In genomic region chr2:119694994-119695521, GRCh38 we compare ENCODE assay signal across 8 cellular contexts. TPM values are rescaled to one million over a fixed set of nuclear protein-coding genes. Genes with fewer than 3 reads are reported as not detected.
DNase-seq lines count a peak whose midpoint lies in the region; ATAC-seq and TF ChIP-seq lines count a peak whose summit lies in the region.

No MANE protein-coding gene starts in this region.

- H3K36me3 ChIP-seq in Loucy (ENCODE audit: insufficient read depth, low read length) (no peaks in the 10 kb centered on the region), right lobe of liver (no peaks in the 10 kb centered on the region)

- H3K27me3 ChIP-seq in CD4-positive, alpha-beta T cell (ENCODE audit: control insufficient read depth, insufficient read depth, low read length): no peaks in the 10 kb centered on the region
- no peaks in the 10 kb centered on the region for H3K27me3 ChIP-seq in Loucy (ENCODE audit: insufficient read depth, low read length, poor library complexity, severe bottlenecking)
- no peaks in the 10 kb centered on the region for H3K27me3 ChIP-seq in right lobe of liver

- H3K9me2 ChIP-seq in Loucy (replicated peaks; ENCODE audit: low read depth, low read length): no peaks in the 10 kb centered on the region

- ATAC-seq in CD4-positive, alpha-beta T cell (ENCODE audit: poor library complexity): peak; percentile 81
- ATAC-seq in activated T-helper 17 cell treated with anti-CD3 and anti-CD28 coated beads, Interleukin-2, amount 50 U/mL, for 72 hours (replicated peaks): peak; percentile 6
- ATAC-seq in right lobe of liver (peak; percentile 34 to 67 (median 62)), GM19463 (IDR thresholded peaks at IDR 0.05; ENCODE audit: unreplicated experiment) (no peak), GM18870 (IDR thresholded peaks at IDR 0.05; ENCODE audit: unreplicated experiment) (no peak)

- no peak overlapping the region for H3K4me3 ChIP-seq in Loucy (ENCODE audit: low read length, poor library complexity, severe bottlenecking)
- no peak overlapping the region for H3K4me3 ChIP-seq in right lobe of liver

- CTCF ChIA-PET in CD4-positive, alpha-beta T cell (lab: Charles Lee): interaction anchor here (0.6 kb wide), 1 partner anchor 295 kb away, joined by 3 read pairs; no protein-coding TSS in a partner anchor

- no peaks in the 10 kb centered on the region for H3K36me3 Mint-ChIP-seq in CD4-positive, alpha-beta T cell (ENCODE audit: low read depth)
- no peaks in the 10 kb centered on the region for H3K36me3 Mint-ChIP-seq in activated T-helper 17 cell treated with anti-CD3 and anti-CD28 coated beads, Interleukin-2, amount 50 U/mL, for 72 hours (ENCODE audit: low read depth)

- 18% methylated on average over 9 of the region's 9 CpGs for WGBS in right lobe of liver (ENCODE audit: insufficient coverage, low coverage, low lambda C conversion rate, missing lambda C conversion rate)

- no peaks in the 10 kb centered on the region for H3F3A ChIP-seq in Loucy (ENCODE audit: low read depth)

- H3K4me1 Mint-ChIP-seq in CD4-positive, alpha-beta T cell (ENCODE audit: low read depth): peaks cover 50% of the 10 kb centered on the region
- H3K4me1 Mint-ChIP-seq in activated T-helper 17 cell treated with anti-CD3 and anti-CD28 coated beads, Interleukin-2, amount 50 U/mL, for 72 hours: peaks cover 24% of the 10 kb centered on the region

- no peaks in the 10 kb centered on the region for H3K79me2 ChIP-seq in Loucy (ENCODE audit: insufficient read depth, low read length)

- intact Hi-C loops in CD4-positive, alpha-beta T cell (cut with DNase I, micrococcal nuclease): loop anchor here in 1 of 2 experiments (5.0 kb wide), 1 partner anchor 482 kb away; no protein-coding TSS in a partner anchor
- intact Hi-C loops in right lobe of liver (cut with DNase I): no loop called here

- POLR2A ChIA-PET in CD4-positive, alpha-beta T cell (lab: Charles Lee): interaction anchor here (0.6 to 3.3 kb wide), 7 partner anchors 9 to 1954 kb away, joined by 3 to 40 read pairs (median 5); partner anchors contain the start of genes CLASP1, PTPN4 and TMEM177

- no peaks in the 10 kb centered on the region for H4K20me1 ChIP-seq in Loucy (ENCODE audit: insufficient read depth, low read length, poor library complexity, severe bottlenecking)

- peak overlapping the region; percentile 34 for H3K27ac ChIP-seq in CD4-positive, alpha-beta T cell (ENCODE audit: low read depth, low read length)
- no peak overlapping the region for H3K27ac ChIP-seq in right lobe of liver
- no peak overlapping the region for H3K27ac ChIP-seq in substantia nigra (ENCODE audit: low read depth, low read length, poor library complexity, severe bottlenecking)

- no peak overlapping the region for H3K9ac ChIP-seq in Loucy (ENCODE audit: low read depth, low read length, poor library complexity, severe bottlenecking)

- H3K4me1 ChIP-seq in Loucy (ENCODE audit: insufficient read depth, low read length, poor library complexity, severe bottlenecking) (peaks cover 10% of the 10 kb centered on the region), right lobe of liver (peaks cover 0 to 11% (median 0%) of the 10 kb centered on the region in 4 donors)

- peak overlapping the region; percentile 3 for H3K4me2 ChIP-seq in Loucy (ENCODE audit: low read depth, low read length, poor library complexity, severe bottlenecking)

- no peak overlapping the region for H2AFZ ChIP-seq in Loucy (ENCODE audit: low read length)

- DNase-seq in CD4-positive, alpha-beta T cell: peak in 8 of 10 experiments; percentile 10 to 41 (median 24)
- no peak for DNase-seq in right lobe of liver
- no peak for DNase-seq in substantia nigra (lab: John Stamatoyannopoulos, UW)
- no peak for DNase-seq in germinal center (ENCODE audit: low spot score)

- H3K9me3 ChIP-seq in CD4-positive, alpha-beta T cell (ENCODE audit: control insufficient read depth, low read length): no peaks in the 10 kb centered on the region
- no peaks in the 10 kb centered on the region for H3K9me3 ChIP-seq in Loucy (ENCODE audit: insufficient read depth, low read depth, low read length)
- H3K9me3 ChIP-seq in right lobe of liver: no peaks in the 10 kb centered on the region

- H3K4me3 Mint-ChIP-seq in CD4-positive, alpha-beta T cell: peak overlapping the region; percentile 83
- peak overlapping the region; percentile 26 for H3K4me3 Mint-ChIP-seq in activated T-helper 17 cell treated with anti-CD3 and anti-CD28 coated beads, Interleukin-2, amount 50 U/mL, for 72 hours

- H3K27me3 Mint-ChIP-seq in CD4-positive, alpha-beta T cell: no peaks in the 10 kb centered on the region
- H3K27me3 Mint-ChIP-seq in activated T-helper 17 cell treated with anti-CD3 and anti-CD28 coated beads, Interleukin-2, amount 50 U/mL, for 72 hours: no peaks in the 10 kb centered on the region

- TF ChIP-seq POLR2A in right lobe of liver (IDR thresholded peaks at IDR 0.05): no peak

- TF ChIP-seq CTCF in CD4-positive, alpha-beta T cell (IDR thresholded peaks at IDR 0.05): no peak
- TF ChIP-seq CTCF in Loucy (conservative IDR thresholded peaks at IDR 0.05; ENCODE audit: low read length): no peak
- TF ChIP-seq CTCF in right lobe of liver (IDR thresholded peaks at IDR 0.05): no peak

- no peaks in the 10 kb centered on the region for H3K9me3 Mint-ChIP-seq in CD4-positive, alpha-beta T cell
- H3K9me3 Mint-ChIP-seq in activated T-helper 17 cell treated with anti-CD3 and anti-CD28 coated beads, Interleukin-2, amount 50 U/mL, for 72 hours: no peaks in the 10 kb centered on the region

- H3K27ac Mint-ChIP-seq in CD4-positive, alpha-beta T cell: peak overlapping the region; percentile 71
- H3K27ac Mint-ChIP-seq in activated T-helper 17 cell treated with anti-CD3 and anti-CD28 coated beads, Interleukin-2, amount 50 U/mL, for 72 hours: no peak overlapping the region

RNA-seq across cellular contexts. Expression of gene TMEM177, which starts 16.1 kb away (rescaled TPM):
- 1 to 10 TPM; 3.6 to 4.0 TPM for total RNA-seq in CD4-positive, alpha-beta T cell
- 10 to 100 TPM in 1 of 2 donors, 1 to 10 TPM in 1; 7.5 to 11.2 TPM for total RNA-seq in activated T-helper 17 cell treated with anti-CD3 and anti-CD28 coated beads, Interleukin-2, amount 50 U/mL, for 72 hours
- 10 to 100 TPM; 12.9 to 27.0 (median 17.9) TPM for total RNA-seq in right lobe of liver

Comparison
In these comparisons a context has a peak if more than half of its experiments do, and no peak if none do; other contexts are left out.
1. ATAC-seq: peak in CD4-positive, alpha-beta T cell (single experiment), activated T-helper 17 cell treated with anti-CD3 and anti-CD28 coated beads, Interleukin-2, amount 50 U/mL, for 72 hours (single experiment) and right lobe of liver (4 of 4); none in GM19463 (single experiment) and GM18870 (single experiment).
2. DNase-seq: peak in CD4-positive, alpha-beta T cell (8 of 10); none in right lobe of liver (0 of 3), substantia nigra (0 of 49) and germinal center (single experiment).